ENCODE assay signal across 11 cellular contexts in genomic region chr21:45227735-45228134, GRCh38. TPM values are rescaled to one million over a fixed set of nuclear protein-coding genes. Genes with fewer than 3 reads are reported as not detected.
DNase-seq lines count a peak whose midpoint lies in the region; ATAC-seq and TF ChIP-seq lines count a peak whose summit lies in the region.
"Had no signal": no experiment of that assay in that cellular context is flagged by ENCODE, and none has a peak within 500 bp of the region (broad histone marks: within the 10 kb centered on the region; RNA-seq: fewer than 3 reads in every experiment).

No MANE protein-coding gene starts in this region.

- DNase-seq in AG04450 (ENCODE audit: low read depth, low spot score) = no peak
- DNase-seq in GM23248 = no peak
- DNase-seq in activated CD8-positive, alpha-beta T cell treated with anti-CD3 and anti-CD28 coated beads, Interleukin-2, amount 10 ng/mL, durations not matched to agents 7 days and 5 days = no peak
- peak; percentile 70 for DNase-seq in islet precursor cell
- no peak for DNase-seq in right atrium auricular region (ENCODE audit: low spot score)
- DNase-seq in hepatic stellate cell (ENCODE audit: low spot score) = no peak

- H3K27ac ChIP-seq in AG04450 (ENCODE audit: low read depth, low read length) (peak overlapping the region; percentile 68), GM23248 (peak overlapping the region; percentile 62), right atrium auricular region (no peak overlapping the region)
- H3K27ac ChIP-seq: C4-2B, vagina had no signal

- H3K27me3 ChIP-seq in AG04450 (ENCODE audit: control insufficient read depth, insufficient read depth, low read length) = peaks cover 9% of the 10 kb centered on the region
- peaks cover 6% of the 10 kb centered on the region for H3K27me3 ChIP-seq in GM23248 (replicated peaks; ENCODE audit: insufficient read depth)
- H3K27me3 ChIP-seq in right atrium auricular region = no peaks in the 10 kb centered on the region
- H3K27me3 ChIP-seq: vagina had no signal

- H3K27me3 Mint-ChIP-seq in activated CD8-positive, alpha-beta T cell treated with anti-CD3 and anti-CD28 coated beads, Interleukin-2, amount 10 ng/mL, durations not matched to agents 7 days and 5 days (ENCODE audit: low read depth) = peaks cover 15% of the 10 kb centered on the region

- peaks cover 29% of the 10 kb centered on the region for H3K4me1 ChIP-seq in GM23248 (ENCODE audit: insufficient read depth)
- peaks cover 0 to 5% of the 10 kb centered on the region in 2 donors for H3K4me1 ChIP-seq in right atrium auricular region

- no peaks in the 10 kb centered on the region for H3K9me3 Mint-ChIP-seq in activated CD8-positive, alpha-beta T cell treated with anti-CD3 and anti-CD28 coated beads, Interleukin-2, amount 10 ng/mL, durations not matched to agents 7 days and 5 days (ENCODE audit: insufficient read depth)
- H3K9me3 Mint-ChIP-seq: naive thymus-derived CD4-positive, alpha-beta T cell had no signal

- peak overlapping the region; percentile 70 for H3K4me2 ChIP-seq in GM23248 (ENCODE audit: unreplicated experiment)

- in situ Hi-C loops in GM23248 (cut with MboI) = no loop called here

- peaks cover 42% of the 10 kb centered on the region for H3K4me1 Mint-ChIP-seq in activated CD8-positive, alpha-beta T cell treated with anti-CD3 and anti-CD28 coated beads, Interleukin-2, amount 10 ng/mL, durations not matched to agents 7 days and 5 days (ENCODE audit: low read depth)

- H3K79me2 ChIP-seq in GM23248 (ENCODE audit: insufficient read depth) = no peaks in the 10 kb centered on the region

- peaks cover 5% of the 10 kb centered on the region for H3K36me3 Mint-ChIP-seq in activated CD8-positive, alpha-beta T cell treated with anti-CD3 and anti-CD28 coated beads, Interleukin-2, amount 10 ng/mL, durations not matched to agents 7 days and 5 days (ENCODE audit: low read depth)

- WGBS in GM23248 (ENCODE audit: low coverage in 1 of 2, low lambda C conversion rate in 2 of 2, missing lambda C conversion rate in 2 of 2), 2 experiments = 38 to 46% methylated on average over 10 of the region's 10 CpGs

- ATAC-seq in activated CD8-positive, alpha-beta T cell treated with anti-CD3 and anti-CD28 coated beads, Interleukin-2, amount 10 ng/mL, durations not matched to agents 7 days and 5 days = no peak
- ATAC-seq in GM19351 (IDR thresholded peaks at IDR 0.05; ENCODE audit: unreplicated experiment) (no peak), HG03196 (IDR thresholded peaks at IDR 0.05; ENCODE audit: unreplicated experiment) (no peak)

- peaks cover 33% of the 10 kb centered on the region for H3F3A ChIP-seq in GM23248 (ENCODE audit: insufficient read depth)

- no peak overlapping the region for H2AFZ ChIP-seq in GM23248

- H3K9ac ChIP-seq in GM23248 = peak overlapping the region; percentile 18; the same call in 1 of the 2 replicates

- CTCF ChIA-PET in AG04450 (lab: Charles Lee) = interaction anchor here (1.0 to 1.7 kb wide), 2 partner anchors 88 to 90 kb away, joined by 3 read pairs; no protein-coding TSS in a partner anchor
- CTCF ChIA-PET in activated CD8-positive, alpha-beta T cell treated with anti-CD3 and anti-CD28 coated beads, Interleukin-2, amount 10 ng/mL, durations not matched to agents 7 days and 5 days (lab: Charles Lee) = interaction anchor here (1.0 to 1.9 kb wide), 4 partner anchors 9 to 90 kb away, joined by 3 to 6 read pairs (median 4); no protein-coding TSS in a partner anchor

- H4K20me1 ChIP-seq in GM23248 (ENCODE audit: insufficient read depth) = no peaks in the 10 kb centered on the region

- POLR2A ChIA-PET in AG04450 (lab: Yijun Ruan, JAX) = interaction anchor here (0.9 to 1.3 kb wide), 2 partner anchors 59 to 87 kb away, joined by 3 read pairs; no protein-coding TSS in a partner anchor
- POLR2A ChIA-PET in activated CD8-positive, alpha-beta T cell treated with anti-CD3 and anti-CD28 coated beads, Interleukin-2, amount 10 ng/mL, durations not matched to agents 7 days and 5 days (lab: Charles Lee) = interaction anchor here (0.6 kb wide), 1 partner anchor 89 kb away, joined by 3 read pairs; no protein-coding TSS in a partner anchor

- no peak overlapping the region for H3K4me3 Mint-ChIP-seq in activated CD8-positive, alpha-beta T cell treated with anti-CD3 and anti-CD28 coated beads, Interleukin-2, amount 10 ng/mL, durations not matched to agents 7 days and 5 days

- H3K9me2 ChIP-seq in GM23248 (ENCODE audit: insufficient read depth) = no peaks in the 10 kb centered on the region

- peak overlapping the region; percentile 65 for H3K27ac Mint-ChIP-seq in activated CD8-positive, alpha-beta T cell treated with anti-CD3 and anti-CD28 coated beads, Interleukin-2, amount 10 ng/mL, durations not matched to agents 7 days and 5 days

- H3K9me3 ChIP-seq in AG04450 (ENCODE audit: control insufficient read depth, insufficient read depth, low read length) = no peaks in the 10 kb centered on the region
- no peaks in the 10 kb centered on the region for H3K9me3 ChIP-seq in GM23248 (ENCODE audit: low read depth)
- H3K9me3 ChIP-seq in right atrium auricular region = no peaks in the 10 kb centered on the region
- H3K9me3 ChIP-seq: vagina had no signal

- TF ChIP-seq CTCF in AG04450 (IDR thresholded peaks at IDR 0.05; ENCODE audit: low read depth, low read length) (no peak), right atrium auricular region (IDR thresholded peaks at IDR 0.05) (no peak)

- H3K4me3 ChIP-seq in AG04450 (ENCODE audit: low read depth, low read length) (no peak overlapping the region), GM23248 (peak overlapping the region; percentile 26; the same call in 1 of the 2 replicates), right atrium auricular region (no peak overlapping the region)
- H3K4me3 ChIP-seq: vagina had no signal

- H3K36me3 ChIP-seq in GM23248 (ENCODE audit: low read depth) (no peaks in the 10 kb centered on the region), right atrium auricular region (peaks cover 13% of the 10 kb centered on the region)

RNA-seq across cellular contexts. Expression of gene POFUT2, which starts 60.0 kb away (rescaled TPM):
- polyA plus RNA-seq in AG04450 (2011; rRNA removed) (34.2 and 35.5 TPM in 2 replicates), GM23248 (2016; fragmentation: Nextera tagmentation; extraction: Ambion mirVana) (30.1 and 30.9 TPM in 2 replicates)
- polyA minus RNA-seq in AG04450 (2011; rRNA and poly(A)+ RNA removed) = 15.6 and 26.6 TPM in 2 replicates
- 48.2 and 54.0 TPM in 2 replicates for total RNA-seq in GM23248 (2014; rRNA removed; shearing (Covaris generic))
- total RNA-seq in activated CD8-positive, alpha-beta T cell treated with anti-CD3 and anti-CD28 coated beads, Interleukin-2, amount 10 ng/mL, durations not matched to agents 7 days and 5 days = 10 to 100 TPM; 13.6 to 16.0 TPM
- total RNA-seq in right atrium auricular region = 10 to 100 TPM in 1 of 2 donors, 1 to 10 TPM in 1; 5.8 to 12.0 TPM

Comparison
In these comparisons a context has a peak if more than half of its experiments do, and no peak if none do; other contexts are left out.
1. H3K27ac ChIP-seq: peak in AG04450 (single experiment) and GM23248 (single experiment); none in right atrium auricular region (0 of 2).